8 cellular contexts compared by ENCODE assay signal in genomic region chr19:13764101-13764807, GRCh38. TPM values are rescaled to one million over a fixed set of nuclear protein-coding genes. Genes with fewer than 3 reads are reported as not detected.
DNase-seq lines count a peak whose midpoint lies in the region; ATAC-seq and TF ChIP-seq lines count a peak whose summit lies in the region.

TSS of gene MRI1 (plus strand) at chr19:13764522. CDS start at chr19:13764589, 67 bp downstream.

- ATAC-seq in RWPE2 (ENCODE audit: low read depth) (peak; percentile 79), GM18517 (IDR thresholded peaks at IDR 0.05; ENCODE audit: unreplicated experiment) (no peak)

- no peaks in the 10 kb centered on the region for H3K27me3 ChIP-seq in RWPE2 (ENCODE audit: insufficient read depth, poor library complexity, severe bottlenecking)
- no peaks in the 10 kb centered on the region for H3K27me3 ChIP-seq in suprapubic skin

- DNase-seq in GM13977 (ENCODE audit: low spot score) (peak; percentile 94), RWPE2 (ENCODE audit: low spot score) (no peak), foreskin melanocyte (peak; percentile 48), neural crest cell (ENCODE audit: low read depth, low spot score) (peak; percentile 58), suprapubic skin (ENCODE audit: low spot score in 2 of 2) (peak; percentile 88 to 89)
- no peak for DNase-seq in Jurkat, Clone E6-1 (ENCODE audit: low read depth, low spot score)
- peak in 3 of 4 experiments; percentile 20 to 56 (median 37) for DNase-seq in activated naive CD4-positive, alpha-beta T cell (lab: John Stamatoyannopoulos, UW)

- no peak for TF ChIP-seq EP300 in suprapubic skin (IDR thresholded peaks at IDR 0.05)

- H3K36me3 ChIP-seq in RWPE2 (ENCODE audit: low read depth) (peaks cover 45% of the 10 kb centered on the region), suprapubic skin (peaks cover 54% of the 10 kb centered on the region)

- H3K36me3 Mint-ChIP-seq in neural crest cell (ENCODE audit: low read depth): peaks cover 10% of the 10 kb centered on the region

- peak within 1 kb of the TSS; percentile 93 for H3K4me3 Mint-ChIP-seq in neural crest cell

- no peaks in the 10 kb centered on the region for H3K9me3 Mint-ChIP-seq in neural crest cell

- WGBS in suprapubic skin: 11% methylated on average over 3 of the region's 67 CpGs

- H3K4me1 Mint-ChIP-seq in neural crest cell: peaks cover 12% of the 10 kb centered on the region

- TF ChIP-seq CTCF in GM13977 (IDR thresholded peaks at IDR 0.05; ENCODE audit: extremely low read depth, insufficient read depth, missing control alignments): no peak
- TF ChIP-seq CTCF in RWPE2 (IDR thresholded peaks at IDR 0.05; ENCODE audit: poor library complexity, severe bottlenecking): no peak
- TF ChIP-seq CTCF in neural crest cell (conservative IDR thresholded peaks at IDR 0.05): no peak
- no peak for TF ChIP-seq CTCF in suprapubic skin (IDR thresholded peaks at IDR 0.05)

- no peaks in the 10 kb centered on the region for H3K9me3 ChIP-seq in RWPE2 (ENCODE audit: severe bottlenecking)
- H3K9me3 ChIP-seq in suprapubic skin: no peaks in the 10 kb centered on the region

- H3K27me3 Mint-ChIP-seq in neural crest cell (ENCODE audit: low read depth): no peaks in the 10 kb centered on the region

- H3K27ac ChIP-seq in RWPE2 (ENCODE audit: poor library complexity, severe bottlenecking): peak within 1 kb of the TSS; percentile 49
- peak within 1 kb of the TSS; percentile 74 for H3K27ac ChIP-seq in suprapubic skin

- peak within 1 kb of the TSS; percentile 59 for H3K4me3 ChIP-seq in Jurkat, Clone E6-1 (ENCODE audit: low read length)
- H3K4me3 ChIP-seq in RWPE2 (ENCODE audit: severe bottlenecking): peak within 1 kb of the TSS; percentile 71
- H3K4me3 ChIP-seq in suprapubic skin: peak within 1 kb of the TSS; percentile 64

- no peak for TF ChIP-seq POLR2A in suprapubic skin (IDR thresholded peaks at IDR 0.05)

- H3K4me1 ChIP-seq in RWPE2 (ENCODE audit: insufficient read depth, poor library complexity, severe bottlenecking) (no peaks in the 10 kb centered on the region), suprapubic skin (peaks cover 17% of the 10 kb centered on the region)

- in situ Hi-C loops in GM13977 (cut with MboI; ENCODE audit: low pct_unique_long_range_greater_than_20kb, low sequenced_read_pairs, unreplicated experiment): no loop called here

- no peak within 1 kb of the TSS for H3K27ac Mint-ChIP-seq in neural crest cell (ENCODE audit: unreplicated experiment)

RNA-seq across cellular contexts. Expression of gene MRI1, which starts in this region (rescaled TPM):
- polyA plus RNA-seq in Jurkat, Clone E6-1 (2012; ENCODE audit: insufficient read depth, insufficient read length): 13.8 TPM
- total RNA-seq in neural crest cell (24.0 TPM in 2 replicates), suprapubic skin (100 to 1,000 TPM in 1 of 4 donors, 10 to 100 TPM in 3; 51.5 to 122 (median 69.6) TPM)

Comparison
In these comparisons a context has a peak if more than half of its experiments do, and no peak if none do; other contexts are left out.
1. DNase-seq: peak in GM13977 (single experiment), activated naive CD4-positive, alpha-beta T cell (3 of 4), foreskin melanocyte (single experiment), neural crest cell (single experiment) and suprapubic skin (2 of 2); none in Jurkat, Clone E6-1 (single experiment) and RWPE2 (single experiment).
2. Peak in every context shown above with its lines, with median percentiles within 50 percentile points of each other: H3K4me3 ChIP-seq.